ENCODE assay signal across 1 cellular context in the genomic region with DNA sequence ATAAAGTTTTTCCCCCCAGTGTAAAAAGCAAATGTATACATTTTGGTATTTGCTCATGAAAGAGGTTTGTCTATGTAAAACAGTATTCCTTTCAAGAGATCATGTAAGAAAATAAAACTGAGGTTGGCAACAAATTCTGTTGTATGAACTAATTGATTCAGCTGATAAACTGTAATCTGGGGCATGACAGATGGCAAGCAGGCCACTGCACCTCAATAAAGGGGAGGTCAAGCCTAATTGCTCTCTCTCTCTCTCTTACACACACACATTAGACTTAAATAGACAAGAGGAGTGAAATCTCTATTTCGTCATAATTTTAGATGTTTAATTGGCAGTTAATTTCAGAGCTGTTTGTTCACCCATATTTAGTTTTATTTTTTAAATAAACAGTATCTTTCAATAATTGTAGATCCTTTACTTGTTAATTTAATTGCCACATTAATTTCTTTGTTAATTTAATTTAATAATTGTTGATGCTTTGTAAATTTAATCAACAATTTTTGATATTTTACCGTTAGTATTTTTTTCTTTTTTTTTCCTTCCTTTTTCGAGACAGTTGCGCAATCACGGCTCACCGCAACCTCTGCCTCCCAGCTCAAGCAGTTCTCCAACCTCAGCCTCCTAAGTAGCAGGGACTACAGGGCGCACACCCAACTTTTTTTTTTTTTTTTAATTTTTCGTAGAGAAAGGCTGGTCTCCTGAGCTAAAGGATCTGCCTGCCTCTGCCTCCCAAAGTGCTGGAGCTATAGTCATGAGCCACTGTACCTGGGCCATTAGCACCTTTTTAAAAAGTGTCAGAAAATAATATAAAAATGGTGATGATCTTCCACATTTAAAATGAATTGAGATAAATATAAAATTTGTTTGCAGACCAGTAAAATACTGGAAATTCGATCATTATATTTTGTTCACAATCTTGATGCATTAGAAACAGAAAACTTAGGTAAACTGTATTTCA.
TF ChIP-seq lines count a peak whose summit lies in the region.

No MANE protein-coding gene starts in this region.

TF ChIP-seq in HCT116, 20 proteins besides CTCF, POLR2A, EP300 and RAD21:
- peak; percentile 31; the same call in 1 of the 2 replicates for TF ChIP-seq CEBPB (IDR thresholded peaks at IDR 0.05; ENCODE audit: low read depth)
- TF ChIP-seq, protein P1, sequence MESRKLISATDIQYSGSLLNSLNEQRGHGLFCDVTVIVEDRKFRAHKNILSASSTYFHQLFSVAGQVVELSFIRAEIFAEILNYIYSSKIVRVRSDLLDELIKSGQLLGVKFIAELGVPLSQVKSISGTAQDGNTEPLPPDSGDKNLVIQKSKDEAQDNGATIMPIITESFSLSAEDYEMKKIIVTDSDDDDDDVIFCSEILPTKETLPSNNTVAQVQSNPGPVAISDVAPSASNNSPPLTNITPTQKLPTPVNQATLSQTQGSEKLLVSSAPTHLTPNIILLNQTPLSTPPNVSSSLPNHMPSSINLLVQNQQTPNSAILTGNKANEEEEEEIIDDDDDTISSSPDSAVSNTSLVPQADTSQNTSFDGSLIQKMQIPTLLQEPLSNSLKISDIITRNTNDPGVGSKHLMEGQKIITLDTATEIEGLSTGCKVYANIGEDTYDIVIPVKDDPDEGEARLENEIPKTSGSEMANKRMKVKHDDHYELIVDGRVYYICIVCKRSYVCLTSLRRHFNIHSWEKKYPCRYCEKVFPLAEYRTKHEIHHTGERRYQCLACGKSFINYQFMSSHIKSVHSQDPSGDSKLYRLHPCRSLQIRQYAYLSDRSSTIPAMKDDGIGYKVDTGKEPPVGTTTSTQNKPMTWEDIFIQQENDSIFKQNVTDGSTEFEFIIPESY (IDR thresholded peaks at IDR 0.05; ENCODE audit: extremely low read depth, insufficient replicate concordance, low read length), result no peak
- TF ChIP-seq EGR1 (IDR thresholded peaks at IDR 0.05; ENCODE audit: low read depth), result no peak
- TF ChIP-seq, protein P2, sequence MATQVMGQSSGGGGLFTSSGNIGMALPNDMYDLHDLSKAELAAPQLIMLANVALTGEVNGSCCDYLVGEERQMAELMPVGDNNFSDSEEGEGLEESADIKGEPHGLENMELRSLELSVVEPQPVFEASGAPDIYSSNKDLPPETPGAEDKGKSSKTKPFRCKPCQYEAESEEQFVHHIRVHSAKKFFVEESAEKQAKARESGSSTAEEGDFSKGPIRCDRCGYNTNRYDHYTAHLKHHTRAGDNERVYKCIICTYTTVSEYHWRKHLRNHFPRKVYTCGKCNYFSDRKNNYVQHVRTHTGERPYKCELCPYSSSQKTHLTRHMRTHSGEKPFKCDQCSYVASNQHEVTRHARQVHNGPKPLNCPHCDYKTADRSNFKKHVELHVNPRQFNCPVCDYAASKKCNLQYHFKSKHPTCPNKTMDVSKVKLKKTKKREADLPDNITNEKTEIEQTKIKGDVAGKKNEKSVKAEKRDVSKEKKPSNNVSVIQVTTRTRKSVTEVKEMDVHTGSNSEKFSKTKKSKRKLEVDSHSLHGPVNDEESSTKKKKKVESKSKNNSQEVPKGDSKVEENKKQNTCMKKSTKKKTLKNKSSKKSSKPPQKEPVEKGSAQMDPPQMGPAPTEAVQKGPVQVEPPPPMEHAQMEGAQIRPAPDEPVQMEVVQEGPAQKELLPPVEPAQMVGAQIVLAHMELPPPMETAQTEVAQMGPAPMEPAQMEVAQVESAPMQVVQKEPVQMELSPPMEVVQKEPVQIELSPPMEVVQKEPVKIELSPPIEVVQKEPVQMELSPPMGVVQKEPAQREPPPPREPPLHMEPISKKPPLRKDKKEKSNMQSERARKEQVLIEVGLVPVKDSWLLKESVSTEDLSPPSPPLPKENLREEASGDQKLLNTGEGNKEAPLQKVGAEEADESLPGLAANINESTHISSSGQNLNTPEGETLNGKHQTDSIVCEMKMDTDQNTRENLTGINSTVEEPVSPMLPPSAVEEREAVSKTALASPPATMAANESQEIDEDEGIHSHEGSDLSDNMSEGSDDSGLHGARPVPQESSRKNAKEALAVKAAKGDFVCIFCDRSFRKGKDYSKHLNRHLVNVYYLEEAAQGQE (IDR thresholded peaks at IDR 0.05; ENCODE audit: low read depth), result no peak
- TF ChIP-seq EZH2phosphoT487 (IDR thresholded peaks at IDR 0.05; ENCODE audit: borderline replicate concordance), result no peak
